18 cellular contexts compared by ENCODE assay signal in the genomic region with DNA sequence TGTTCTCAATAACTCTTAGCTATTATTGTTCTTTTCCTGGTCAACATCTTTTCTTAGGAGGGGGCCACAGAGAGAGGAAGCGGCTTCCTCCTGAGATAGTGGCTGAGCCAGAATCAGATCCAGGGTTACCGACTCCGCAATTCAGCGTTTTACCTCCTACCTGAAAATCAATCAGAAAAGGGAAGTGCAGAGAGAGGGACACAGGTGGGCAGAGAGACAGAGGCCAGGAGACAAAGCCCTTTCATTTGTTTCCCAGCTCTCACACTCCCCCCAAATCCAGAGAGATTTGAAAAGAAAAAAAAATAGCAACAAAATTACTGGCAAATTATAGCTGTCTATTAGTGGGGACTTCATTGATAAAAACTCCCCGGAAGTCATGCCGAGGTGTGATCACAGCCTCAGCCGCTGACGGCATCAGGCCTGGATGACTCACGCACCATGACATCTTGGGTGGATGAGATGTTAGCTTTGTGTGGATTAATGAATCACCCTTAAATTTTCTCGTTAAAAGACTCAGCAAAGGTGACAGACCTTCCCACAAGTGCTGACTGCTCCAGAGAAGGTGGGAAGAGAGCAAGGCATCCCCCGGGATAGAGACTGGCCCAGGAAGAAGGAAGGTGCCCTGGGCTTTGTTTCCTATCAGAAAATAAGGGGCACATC.
DNase-seq lines count a peak whose midpoint lies in the region; ATAC-seq, FAIRE-seq and TF ChIP-seq lines count a peak whose summit lies in the region.
"Had no signal": no experiment of that assay in that cellular context is flagged by ENCODE, and none has a peak within 500 bp of the region (broad histone marks: within the 10 kb centered on the region; RNA-seq: fewer than 3 reads in every experiment).

No MANE protein-coding gene starts in this region.

- no peak overlapping the region for H2AFZ ChIP-seq in keratinocyte (ENCODE audit: control insufficient read depth, low read length)

- H3K9me3 ChIP-seq in keratinocyte (ENCODE audit: control insufficient read depth, low read depth, low read length) = no peaks in the 10 kb centered on the region
- no peaks in the 10 kb centered on the region for H3K9me3 ChIP-seq in Caco-2

- peaks cover 7% of the 10 kb centered on the region for H3K27me3 Mint-ChIP-seq in Caco-2 (ENCODE audit: insufficient read depth, unreplicated experiment)
- H3K27me3 Mint-ChIP-seq: activated naive CD8-positive, alpha-beta T cell had no signal

- no peaks in the 10 kb centered on the region for H3K36me3 Mint-ChIP-seq in Caco-2 (ENCODE audit: insufficient read depth, unreplicated experiment)
- H3K36me3 Mint-ChIP-seq: activated naive CD8-positive, alpha-beta T cell; mesothelial cell of epicardium had no signal

- peaks cover 9% of the 10 kb centered on the region for H3K9me3 Mint-ChIP-seq in Caco-2 (ENCODE audit: unreplicated experiment)

- no peak overlapping the region for H3K9ac ChIP-seq in keratinocyte (ENCODE audit: control insufficient read depth, extremely low read depth, insufficient read depth, low read length)

- H3K9me1 ChIP-seq in keratinocyte (ENCODE audit: control insufficient read depth, extremely low read depth, insufficient read depth, low read length) = no peaks in the 10 kb centered on the region

- no TSS peak for BruUV-seq in Caco-2 (replicated peaks; lab: Mats Ljungman, UMichigan)

- no peak overlapping the region for H3K27ac ChIP-seq in keratinocyte (ENCODE audit: control insufficient read depth, insufficient read depth, low read length)
- H3K27ac ChIP-seq: HL-60 had no signal

- H3K4me1 ChIP-seq in keratinocyte (ENCODE audit: control insufficient read depth, extremely low read depth, insufficient read depth, low read length) (no peaks in the 10 kb centered on the region), Caco-2 (no peaks in the 10 kb centered on the region)

- no peaks in the 10 kb centered on the region for H3K79me2 ChIP-seq in keratinocyte (ENCODE audit: control insufficient read depth, insufficient read depth, low read length)

- no peak for TF ChIP-seq CTCF in keratinocyte (optimal IDR thresholded peaks at IDR 0.05 in 1 of 3, IDR thresholded peaks at IDR 0.05 in 1 of 3, conservative IDR thresholded peaks at IDR 0.05 in 1 of 3; ENCODE audit: extremely low read depth in 1 of 3, insufficient read depth in 2 of 3, low read length in 3 of 3)
- no peak for TF ChIP-seq CTCF in Caco-2 (IDR thresholded peaks at IDR 0.05; ENCODE audit: insufficient read depth in 1 of 2, low read depth in 1 of 2, low read length in 1 of 2, severe bottlenecking in 1 of 2, unreplicated experiment in 1 of 2)

- POLR2A ChIA-PET in Caco-2 (lab: Charles Lee) = no interaction called here

- no peak overlapping the region for H3K4me3 Mint-ChIP-seq in Caco-2 (ENCODE audit: unreplicated experiment)
- H3K4me3 Mint-ChIP-seq: activated naive CD8-positive, alpha-beta T cell; B cell; mesothelial cell of epicardium had no signal

- H3K27ac Mint-ChIP-seq in Caco-2 (ENCODE audit: unreplicated experiment) = no peak overlapping the region
- H3K27ac Mint-ChIP-seq: activated naive CD8-positive, alpha-beta T cell; B cell; mesothelial cell of epicardium had no signal

- no peaks in the 10 kb centered on the region for H3K27me3 ChIP-seq in keratinocyte (ENCODE audit: control insufficient read depth, extremely low read depth, insufficient read depth, low read length)
- no peaks in the 10 kb centered on the region for H3K27me3 ChIP-seq in Caco-2 (replicated peaks; ENCODE audit: control insufficient read depth, insufficient read depth, low read length)

- FAIRE-seq in keratinocyte (lab: Jason Lieb, UNC) = no peak

- dilution Hi-C loops in keratinocyte (cut with MboI; ENCODE audit: extremely low pct_ligation_motif_present, low sequenced_read_pairs) = no loop called here

- DNase-seq in COLO829 (ENCODE audit: low spot score) (peak; percentile 41), HT1080 (ENCODE audit: low read depth) (peak; percentile 72), SW480 (ENCODE audit: low spot score) (peak; percentile 41), keratinocyte (ENCODE audit: low read depth, low spot score) (peak; percentile 38), COR-L47 (lab: John Stamatoyannopoulos, UW) (no peak), Caco-2 (no peak), retina (no peak)
- DNase-seq: activated CD4-positive, CD25-positive, alpha-beta regulatory T cell treated with anti-CD3 and anti-CD28 coated beads, Interleukin-2, amount 50 U/mL, for 72 hours; DND-41; HCEC 1CT; NCI-H2029 treated with DMSO at 0.1 percent for 48 hours; SHP77; stimulated activated naive CD8-positive, alpha-beta T cell treated with anti-CD3 and anti-CD28 coated beads, Interleukin-15, Interleukin-2, amounts not matched to agents 100 U/mL and 50 U/mL, for 24 hours had no signal

- H3K4me2 ChIP-seq in keratinocyte (ENCODE audit: control insufficient read depth, extremely low read depth, insufficient read depth, low read depth, low read length) = no peak overlapping the region

- no peaks in the 10 kb centered on the region for H3K4me1 Mint-ChIP-seq in Caco-2 (ENCODE audit: low read depth, unreplicated experiment)
- H3K4me1 Mint-ChIP-seq: B cell, mesothelial cell of epicardium had no signal

- intact Hi-C loops in Caco-2 (cut with micrococcal nuclease; ENCODE audit: unreplicated experiment) = no loop called here

- H3K4me3 ChIP-seq in keratinocyte (ENCODE audit: control insufficient read depth in 2 of 3, extremely low read depth in 1 of 3, insufficient read depth in 2 of 3, low read depth in 1 of 3, low read length in 3 of 3) = no peak overlapping the region
- no peak overlapping the region for H3K4me3 ChIP-seq in Caco-2 (ENCODE audit: low read depth, low read length)

- no peaks in the 10 kb centered on the region for H3K36me3 ChIP-seq in keratinocyte (ENCODE audit: control insufficient read depth in 2 of 2, extremely low read depth in 1 of 2, insufficient read depth in 2 of 2, low read length in 2 of 2)
- H3K36me3 ChIP-seq in Caco-2 (ENCODE audit: control insufficient read depth, insufficient read depth, low read length) = no peaks in the 10 kb centered on the region

- CTCF ChIA-PET in Caco-2 (lab: Charles Lee) = no interaction called here

- no peaks in the 10 kb centered on the region for H4K20me1 ChIP-seq in keratinocyte (ENCODE audit: control insufficient read depth, extremely low read depth, insufficient read depth, low read length)

- ATAC-seq in GM21619 (IDR thresholded peaks at IDR 0.05; ENCODE audit: unreplicated experiment) = no peak
- ATAC-seq: stimulated activated naive CD8-positive, alpha-beta T cell treated with anti-CD3 and anti-CD28 coated beads, Interleukin-15, Interleukin-2, amounts not matched to agents 100 U/mL and 50 U/mL, for 24 hours had no signal

Comparison
In these comparisons a context has a peak if more than half of its experiments do, and no peak if none do; other contexts are left out.
1. DNase-seq: peak in COLO829 (single experiment), HT1080 (single experiment), SW480 (single experiment) and keratinocyte (single experiment); none in COR-L47 (single experiment), Caco-2 (0 of 2) and retina (single experiment).